In the genomic region with DNA sequence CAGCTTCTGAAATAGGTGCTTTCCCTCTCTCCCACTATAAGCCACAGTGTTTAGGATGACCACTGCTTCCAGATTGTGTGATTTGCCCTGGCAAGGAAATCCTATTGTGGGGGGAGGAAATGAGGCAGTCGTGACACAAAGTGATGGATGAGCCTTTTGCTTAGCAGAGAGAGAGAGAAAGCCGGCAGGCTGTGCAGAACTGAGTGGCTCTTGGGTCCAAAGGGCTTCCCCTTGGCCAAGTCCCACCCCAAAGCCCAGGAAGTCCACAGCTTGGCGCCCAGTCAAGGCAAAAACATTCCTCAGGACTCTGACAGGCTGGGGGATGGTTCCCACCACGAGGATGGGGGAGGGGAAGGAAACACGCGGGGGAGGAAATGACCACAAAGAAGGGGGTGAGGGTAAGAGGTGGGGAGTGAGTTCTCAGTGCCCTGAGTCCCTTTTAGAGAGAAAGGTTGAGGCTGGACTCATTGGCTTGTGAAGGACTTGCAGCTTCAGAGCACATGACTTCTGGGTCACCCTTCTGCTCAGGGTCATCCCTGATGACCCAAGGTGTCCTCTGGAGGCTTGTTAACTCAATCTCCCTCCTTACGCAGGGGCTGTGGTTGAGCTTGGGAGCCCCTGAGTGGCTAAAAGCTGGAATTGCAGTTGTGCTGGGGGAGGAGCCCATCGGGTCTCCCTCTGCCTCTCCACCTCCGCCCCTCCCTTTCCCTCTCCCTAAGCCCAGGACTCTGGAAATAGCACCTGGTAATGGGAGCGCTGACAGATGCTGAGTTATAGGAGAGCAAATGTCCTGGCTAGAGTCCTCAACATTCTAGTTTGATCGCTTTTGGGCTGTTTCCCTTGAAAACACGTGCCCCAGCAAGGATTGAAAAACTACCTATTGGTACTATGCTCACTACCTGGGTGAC, we compare ENCODE assay signal across 8 cellular contexts. TPM values are rescaled to one million over a fixed set of nuclear protein-coding genes. Genes with fewer than 3 reads are reported as not detected.
DNase-seq lines count a peak whose midpoint lies in the region; ATAC-seq and TF ChIP-seq lines count a peak whose summit lies in the region.

No MANE protein-coding gene starts in this region.

- peak overlapping the region; percentile 88 to 98 (median 96) for H3K27ac Mint-ChIP-seq in brain

- peaks cover 89% of the 10 kb centered on the region for H3K4me1 Mint-ChIP-seq in brain

- H3K36me3 Mint-ChIP-seq in brain = no peaks in the 10 kb centered on the region

- peak; percentile 81 for DNase-seq in DMS153 treated with DMSO at 0.1 percent for 48 hours (lab: John Stamatoyannopoulos, UW; ENCODE audit: unreplicated experiment)
- DNase-seq in NCI-H2081 treated with DMSO at 0.1 percent for 48 hours (lab: John Stamatoyannopoulos, UW) = peak; percentile 73
- peak; percentile 50 for DNase-seq in T-helper 22 cell (ENCODE audit: low read depth)
- DNase-seq in hypothalamus (lab: John Stamatoyannopoulos, UW) = peak in 45 of 51 donors; percentile 32 to 85 (median 65)
- no peak for DNase-seq in retinal pigment epithelial cell (ENCODE audit: low read depth)

- H3K4me3 ChIP-seq in retinal pigment epithelial cell (ENCODE audit: low read length) = no peak overlapping the region

- TF ChIP-seq CTCF in brain (conservative IDR thresholded peaks at IDR 0.05) = peak; percentile 88 to 93
- peak; percentile 76 for TF ChIP-seq CTCF in retinal pigment epithelial cell (conservative IDR thresholded peaks at IDR 0.05; ENCODE audit: low read depth, low read length)

- peak overlapping the region; percentile 5 to 89 (median 86) for H3K4me3 Mint-ChIP-seq in brain

- peak; percentile 46 for ATAC-seq in HG02610 (IDR thresholded peaks at IDR 0.05; ENCODE audit: unreplicated experiment)
- no peak for ATAC-seq in HG02884 (IDR thresholded peaks at IDR 0.05; ENCODE audit: unreplicated experiment)

- H3K9me3 Mint-ChIP-seq in brain = peaks cover 0 to 2% (median 0%) of the 10 kb centered on the region in 5 experiments

- no peaks in the 10 kb centered on the region for H3K27me3 Mint-ChIP-seq in brain

RNA-seq across cellular contexts. Expression of a gene that starts 10.3 kb away (rescaled TPM):
- polyA plus RNA-seq in brain (ENCODE audit: insufficient read depth, low read depth, low replicate concordance) = 94.4 TPM

RNA-seq across cellular contexts. Expression of a gene that starts 11.1 kb away (rescaled TPM):
- 43.8 TPM for polyA plus RNA-seq in brain (ENCODE audit: insufficient read depth, low read depth, low replicate concordance)

RNA-seq across cellular contexts. Expression of a gene that starts 28.9 kb away (rescaled TPM):
- polyA plus RNA-seq in brain (ENCODE audit: insufficient read depth, low read depth, low replicate concordance) = 150 TPM

RNA-seq across cellular contexts. Expression of a gene that starts 48.7 kb away (rescaled TPM):
- 176 TPM for polyA plus RNA-seq in brain (ENCODE audit: insufficient read depth, low read depth, low replicate concordance)

RNA-seq across cellular contexts. Expression of a gene that starts 57.3 kb away (rescaled TPM):
- polyA plus RNA-seq in brain (ENCODE audit: insufficient read depth, low read depth, low replicate concordance) = 95.0 TPM
